Comparison of ENCODE assay signal across 1 cellular context in genomic region chr3:96622878-96623277, GRCh38.
TF ChIP-seq lines count a peak whose summit lies in the region.

No MANE protein-coding gene starts in this region.

TF ChIP-seq in GM23338, 12 proteins besides CTCF, POLR2A, EP300 and RAD21:
- TF ChIP-seq, protein P1, sequence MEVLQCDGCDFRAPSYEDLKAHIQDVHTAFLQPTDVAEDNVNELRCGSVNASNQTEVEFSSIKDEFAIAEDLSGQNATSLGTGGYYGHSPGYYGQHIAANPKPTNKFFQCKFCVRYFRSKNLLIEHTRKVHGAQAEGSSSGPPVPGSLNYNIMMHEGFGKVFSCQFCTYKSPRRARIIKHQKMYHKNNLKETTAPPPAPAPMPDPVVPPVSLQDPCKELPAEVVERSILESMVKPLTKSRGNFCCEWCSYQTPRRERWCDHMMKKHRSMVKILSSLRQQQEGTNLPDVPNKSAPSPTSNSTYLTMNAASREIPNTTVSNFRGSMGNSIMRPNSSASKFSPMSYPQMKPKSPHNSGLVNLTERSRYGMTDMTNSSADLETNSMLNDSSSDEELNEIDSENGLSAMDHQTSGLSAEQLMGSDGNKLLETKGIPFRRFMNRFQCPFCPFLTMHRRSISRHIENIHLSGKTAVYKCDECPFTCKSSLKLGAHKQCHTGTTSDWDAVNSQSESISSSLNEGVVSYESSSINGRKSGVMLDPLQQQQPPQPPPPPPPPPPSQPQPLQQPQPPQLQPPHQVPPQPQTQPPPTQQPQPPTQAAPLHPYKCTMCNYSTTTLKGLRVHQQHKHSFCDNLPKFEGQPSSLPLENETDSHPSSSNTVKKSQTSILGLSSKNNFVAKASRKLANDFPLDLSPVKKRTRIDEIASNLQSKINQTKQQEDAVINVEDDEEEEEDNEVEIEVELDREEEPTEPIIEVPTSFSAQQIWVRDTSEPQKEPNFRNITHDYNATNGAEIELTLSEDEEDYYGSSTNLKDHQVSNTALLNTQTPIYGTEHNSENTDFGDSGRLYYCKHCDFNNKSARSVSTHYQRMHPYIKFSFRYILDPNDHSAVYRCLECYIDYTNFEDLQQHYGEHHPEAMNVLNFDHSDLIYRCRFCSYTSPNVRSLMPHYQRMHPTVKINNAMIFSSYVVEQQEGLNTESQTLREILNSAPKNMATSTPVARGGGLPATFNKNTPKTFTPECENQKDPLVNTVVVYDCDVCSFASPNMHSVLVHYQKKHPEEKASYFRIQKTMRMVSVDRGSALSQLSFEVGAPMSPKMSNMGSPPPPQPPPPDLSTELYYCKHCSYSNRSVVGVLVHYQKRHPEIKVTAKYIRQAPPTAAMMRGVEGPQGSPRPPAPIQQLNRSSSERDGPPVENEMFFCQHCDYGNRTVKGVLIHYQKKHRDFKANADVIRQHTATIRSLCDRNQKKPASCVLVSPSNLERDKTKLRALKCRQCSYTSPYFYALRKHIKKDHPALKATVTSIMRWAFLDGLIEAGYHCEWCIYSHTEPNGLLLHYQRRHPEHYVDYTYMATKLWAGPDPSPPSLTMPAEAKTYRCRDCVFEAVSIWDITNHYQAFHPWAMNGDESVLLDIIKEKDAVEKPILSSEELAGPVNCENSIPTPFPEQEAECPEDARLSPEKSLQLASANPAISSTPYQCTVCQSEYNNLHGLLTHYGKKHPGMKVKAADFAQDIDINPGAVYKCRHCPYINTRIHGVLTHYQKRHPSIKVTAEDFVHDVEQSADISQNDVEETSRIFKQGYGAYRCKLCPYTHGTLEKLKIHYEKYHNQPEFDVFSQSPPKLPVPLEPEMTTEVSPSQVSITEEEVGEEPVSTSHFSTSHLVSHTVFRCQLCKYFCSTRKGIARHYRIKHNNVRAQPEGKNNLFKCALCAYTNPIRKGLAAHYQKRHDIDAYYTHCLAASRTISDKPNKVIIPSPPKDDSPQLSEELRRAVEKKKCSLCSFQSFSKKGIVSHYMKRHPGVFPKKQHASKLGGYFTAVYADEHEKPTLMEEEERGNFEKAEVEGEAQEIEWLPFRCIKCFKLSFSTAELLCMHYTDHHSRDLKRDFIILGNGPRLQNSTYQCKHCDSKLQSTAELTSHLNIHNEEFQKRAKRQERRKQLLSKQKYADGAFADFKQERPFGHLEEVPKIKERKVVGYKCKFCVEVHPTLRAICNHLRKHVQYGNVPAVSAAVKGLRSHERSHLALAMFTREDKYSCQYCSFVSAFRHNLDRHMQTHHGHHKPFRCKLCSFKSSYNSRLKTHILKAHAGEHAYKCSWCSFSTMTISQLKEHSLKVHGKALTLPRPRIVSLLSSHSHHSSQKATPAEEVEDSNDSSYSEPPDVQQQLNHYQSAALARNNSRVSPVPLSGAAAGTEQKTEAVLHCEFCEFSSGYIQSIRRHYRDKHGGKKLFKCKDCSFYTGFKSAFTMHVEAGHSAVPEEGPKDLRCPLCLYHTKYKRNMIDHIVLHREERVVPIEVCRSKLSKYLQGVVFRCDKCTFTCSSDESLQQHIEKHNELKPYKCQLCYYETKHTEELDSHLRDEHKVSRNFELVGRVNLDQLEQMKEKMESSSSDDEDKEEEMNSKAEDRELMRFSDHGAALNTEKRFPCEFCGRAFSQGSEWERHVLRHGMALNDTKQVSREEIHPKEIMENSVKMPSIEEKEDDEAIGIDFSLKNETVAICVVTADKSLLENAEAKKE (CRISPR knock-in tag; IDR thresholded peaks at IDR 0.05): no peak
- TF ChIP-seq ZNF114 (CRISPR knock-in tag; IDR thresholded peaks at IDR 0.05): no peak
- TF ChIP-seq CREB1 (CRISPR knock-in tag; IDR thresholded peaks at IDR 0.05; ENCODE audit: low read depth): no peak
- no peak for TF ChIP-seq EZH2 (IDR thresholded peaks at IDR 0.05; ENCODE audit: low read depth, unreplicated experiment)
- no peak for TF ChIP-seq ZNF331 (CRISPR knock-in tag; IDR thresholded peaks at IDR 0.05; ENCODE audit: low read depth)
- no peak for TF ChIP-seq JUNB (IDR thresholded peaks at IDR 0.05; ENCODE audit: unreplicated experiment)
